13 cellular contexts compared by ENCODE assay signal in genomic region chr5:38715671-38716070, GRCh38.
DNase-seq lines count a peak whose midpoint lies in the region; FAIRE-seq and TF ChIP-seq lines count a peak whose summit lies in the region.
"Had no signal": no experiment of that assay in that cellular context is flagged by ENCODE, and none has a peak within 500 bp of the region (broad histone marks: within the 10 kb centered on the region; RNA-seq: fewer than 3 reads in every experiment).

No MANE protein-coding gene starts in this region.

- H3K79me2 ChIP-seq in endothelial cell of umbilical vein (ENCODE audit: control insufficient read depth, insufficient read depth, low read length), result no peaks in the 10 kb centered on the region

- H3K36me3 ChIP-seq in endothelial cell of umbilical vein (ENCODE audit: control insufficient read depth in 2 of 2, extremely low read depth in 1 of 2, insufficient read depth in 2 of 2, low read length in 2 of 2), result no peaks in the 10 kb centered on the region

- H3K4me1 ChIP-seq in endothelial cell of umbilical vein (ENCODE audit: control insufficient read depth, extremely low read depth, insufficient read depth, low read length), result no peaks in the 10 kb centered on the region
- H3K4me1 ChIP-seq: foreskin keratinocyte had no signal

- no peak overlapping the region for H3K27ac ChIP-seq in endothelial cell of umbilical vein (ENCODE audit: insufficient read depth, low read depth, low read length)
- H3K27ac ChIP-seq: foreskin keratinocyte had no signal

- no peaks in the 10 kb centered on the region for H4K20me1 ChIP-seq in endothelial cell of umbilical vein (replicated peaks; ENCODE audit: control insufficient read depth, extremely low read depth, insufficient read depth, low read length)

- POLR2A ChIA-PET in endothelial cell of umbilical vein (lab: Charles Lee), result no interaction called here

- intact Hi-C loops in endothelial cell of umbilical vein (cut with micrococcal nuclease), result loop anchor here (5.0 kb wide), 1 partner anchor 92 kb away; no protein-coding TSS in a partner anchor

- BruUV-seq in endothelial cell of umbilical vein (replicated peaks; lab: Mats Ljungman, UMichigan), result no TSS peak

- in situ Hi-C loops in G401 (cut with HindIII; ENCODE audit: low sequenced_read_pairs) (no loop called here), ACHN (cut with HindIII; ENCODE audit: low pct_ligation_motif_present, low pct_unique_long_range_greater_than_20kb, low sequenced_read_pairs) (no loop called here)

- no peaks in the 10 kb centered on the region for H3K9me1 ChIP-seq in endothelial cell of umbilical vein (replicated peaks; ENCODE audit: control insufficient read depth, extremely low read depth, insufficient read depth, low read length)

- H2AFZ ChIP-seq in endothelial cell of umbilical vein (ENCODE audit: low read depth, low read length), result no peak overlapping the region

- H3K9ac ChIP-seq in endothelial cell of umbilical vein (replicated peaks; ENCODE audit: extremely low read depth, insufficient read depth, low read length), result no peak overlapping the region

- dilution Hi-C loops in endothelial cell of umbilical vein (cut with MboI; ENCODE audit: extremely low pct_ligation_motif_present, low sequenced_read_pairs), result no loop called here

- TF ChIP-seq CTCF in endothelial cell of umbilical vein (IDR thresholded peaks at IDR 0.05; ENCODE audit: extremely low read depth in 1 of 2, insufficient read depth in 1 of 2, low read depth in 1 of 2, low read length in 2 of 2), result no peak

- no peak for TF ChIP-seq POLR2A in endothelial cell of umbilical vein (IDR thresholded peaks at IDR 0.05; ENCODE audit: low read depth, low read length)

- CTCF ChIA-PET in endothelial cell of umbilical vein (lab: Charles Lee), result interaction anchor here (0.7 to 1.4 kb wide), 3 partner anchors 92 to 274 kb away, joined by 3 to 7 read pairs (median 3); no protein-coding TSS in a partner anchor

- DNase-seq in G401 (ENCODE audit: low spot score), result peak; percentile 9
- DNase-seq in NCI-H524 (lab: John Stamatoyannopoulos, UW), result peak; percentile 44 to 82
- peak; percentile 46 for DNase-seq in endothelial cell of umbilical vein (ENCODE audit: low read depth, low spot score)
- DNase-seq in nucleus accumbens (lab: John Stamatoyannopoulos, UW), result peak in 40 of 56 donors; percentile 9 to 73 (median 33)
- DNase-seq in ACHN, result no peak
- no peak for DNase-seq in epidermal melanocyte (ENCODE audit: insufficient read length, low spot score)
- DNase-seq in cortex of kidney (lab: John Stamatoyannopoulos, UW), result no peak
- DNase-seq: activated CD4-positive, CD25-positive, alpha-beta regulatory T cell; CD4-positive, CD25-positive, alpha-beta regulatory T cell; MV-4-11; NK-92 treated with Interleukin-12 subunit alpha and Interleukin-12 subunit beta, amount 100 ng/mL, for 24 hours; stimulated activated naive CD8-positive, alpha-beta T cell treated with anti-CD3 and anti-CD28 coated beads, Interleukin-15, amount 100 ng/mL, for 72 hours had no signal

- H3K9me3 ChIP-seq in endothelial cell of umbilical vein (replicated peaks; ENCODE audit: control insufficient read depth, insufficient read depth, low read length), result no peaks in the 10 kb centered on the region

- no peak overlapping the region for H3K4me2 ChIP-seq in endothelial cell of umbilical vein (ENCODE audit: insufficient read depth, low read length)

- peaks cover 0 to 3% of the 10 kb centered on the region in 2 experiments for H3K27me3 ChIP-seq in endothelial cell of umbilical vein (ENCODE audit: control insufficient read depth in 2 of 2, insufficient read depth in 2 of 2, low read length in 2 of 2)
- H3K27me3 ChIP-seq: foreskin keratinocyte had no signal

- H3K4me3 ChIP-seq in endothelial cell of umbilical vein (replicated peaks in 1 of 3; ENCODE audit: insufficient read depth in 1 of 3, low read depth in 1 of 3, low read length in 3 of 3), result no peak overlapping the region

- no peak for FAIRE-seq in endothelial cell of umbilical vein (lab: Jason Lieb, UNC)

TF ChIP-seq in endothelial cell of umbilical vein, 7 proteins besides CTCF, POLR2A, EP300 and RAD21:
- no peak for TF ChIP-seq EZH2 (IDR thresholded peaks at IDR 0.05; ENCODE audit: borderline replicate concordance, low read depth, low read length, severe bottlenecking)
- TF ChIP-seq JUN (IDR thresholded peaks at IDR 0.05; ENCODE audit: borderline replicate concordance, insufficient read depth, insufficient read length, low read depth), result no peak
- TF ChIP-seq MAX (IDR thresholded peaks at IDR 0.05; ENCODE audit: insufficient read depth, insufficient read length), result no peak
TF ChIP-seq in endothelial cell of umbilical vein: peak in this region for 0.

Comparison
In these comparisons a context has a peak if more than half of its experiments do, and no peak if none do; other contexts are left out.
1. DNase-seq: peak in G401 (single experiment), NCI-H524 (2 of 2), endothelial cell of umbilical vein (single experiment) and nucleus accumbens (40 of 56); none in ACHN (single experiment), epidermal melanocyte (single experiment) and cortex of kidney (single experiment).